Comparison of ENCODE assay signal across 1 cellular context in genomic region chr9:70485273-70485858, GRCh38.
TF ChIP-seq lines count a peak whose summit lies in the region.

No MANE protein-coding gene starts in this region.

TF ChIP-seq in K562, 482 proteins besides CTCF, POLR2A, EP300 and RAD21 (continued from another document and continues in another):
- no peak for TF ChIP-seq ZNF407 (IDR thresholded peaks at IDR 0.05; ENCODE audit: low read depth)
- no peak for TF ChIP-seq NR1H2 (CRISPR knock-in tag; IDR thresholded peaks at IDR 0.05)
- no peak for TF ChIP-seq DLX4 (CRISPR knock-in tag; IDR thresholded peaks at IDR 0.05)
- TF ChIP-seq ADNP (tag; IDR thresholded peaks at IDR 0.05), result no peak
- no peak for TF ChIP-seq SNIP1 (IDR thresholded peaks at IDR 0.05; ENCODE audit: low read depth)
- TF ChIP-seq BRF2 (IDR thresholded peaks at IDR 0.05; ENCODE audit: borderline replicate concordance, insufficient read depth, insufficient read length), result no peak
- no peak; the same call in 1 of the 2 replicates for TF ChIP-seq FOSL1 (tag; conservative IDR thresholded peaks at IDR 0.05)
- no peak for TF ChIP-seq JUNB (CRISPR knock-in tag; conservative IDR thresholded peaks at IDR 0.05)
- peak in 1 of 2 experiments; percentile 35 for TF ChIP-seq E2F6 (IDR thresholded peaks at IDR 0.05; ENCODE audit: borderline replicate concordance in 1 of 2, extremely low read depth in 1 of 2, insufficient read depth in 1 of 2, insufficient read length in 1 of 2, low read depth in 1 of 2, low read length in 1 of 2, poor library complexity in 1 of 2, severe bottlenecking in 1 of 2)
- TF ChIP-seq SREBF1 (IDR thresholded peaks at IDR 0.05; ENCODE audit: borderline replicate concordance, low read depth, low read length), result no peak
- TF ChIP-seq SMARCB1 (IDR thresholded peaks at IDR 0.05; ENCODE audit: insufficient read length, low read depth), result no peak
- TF ChIP-seq E2F4 (CRISPR knock-in tag; IDR thresholded peaks at IDR 0.05; ENCODE audit: low read depth), result no peak
- TF ChIP-seq E2F5 (CRISPR knock-in tag; IDR thresholded peaks at IDR 0.05), result no peak
- TF ChIP-seq TRIM28 (IDR thresholded peaks at IDR 0.05), result no peak
- TF ChIP-seq ZNF512 (tag; IDR thresholded peaks at IDR 0.05), result no peak
- TF ChIP-seq ZNF133 (CRISPR knock-in tag; IDR thresholded peaks at IDR 0.05), result no peak
- TF ChIP-seq HDAC1 (IDR thresholded peaks at IDR 0.05), result peak in 1 of 2 experiments; percentile 91; a peak in 2 of 4 replicates
- no peak for TF ChIP-seq NCOA6 (IDR thresholded peaks at IDR 0.05)
- TF ChIP-seq TFAP4 (CRISPR knock-in tag; IDR thresholded peaks at IDR 0.05; ENCODE audit: borderline replicate concordance), result peak; percentile 81
- TF ChIP-seq THRAP3 (IDR thresholded peaks at IDR 0.05; ENCODE audit: borderline replicate concordance), result no peak
- TF ChIP-seq MLX (CRISPR knock-in tag; conservative IDR thresholded peaks at IDR 0.05), result no peak
- no peak for TF ChIP-seq SREBF2 (CRISPR knock-in tag; IDR thresholded peaks at IDR 0.05)
- TF ChIP-seq MAZ (CRISPR knock-in tag; conservative IDR thresholded peaks at IDR 0.05 in 1 of 2, IDR thresholded peaks at IDR 0.05 in 1 of 2), result peak; percentile 63 to 76
- no peak for TF ChIP-seq ZNF398 (CRISPR knock-in tag; IDR thresholded peaks at IDR 0.05)
- peak; percentile 72; the same call in 1 of the 2 replicates for TF ChIP-seq MBD2 (IDR thresholded peaks at IDR 0.05; ENCODE audit: borderline replicate concordance, low read depth)
- no peak for TF ChIP-seq CEBPG (CRISPR knock-in tag; IDR thresholded peaks at IDR 0.05)
- no peak for TF ChIP-seq CEBPG (tag; conservative IDR thresholded peaks at IDR 0.05 in 1 of 2, IDR thresholded peaks at IDR 0.05 in 1 of 2)
- TF ChIP-seq TSHZ1 (CRISPR knock-in tag; IDR thresholded peaks at IDR 0.05), result no peak
- TF ChIP-seq CC2D1A (IDR thresholded peaks at IDR 0.05), result peak; percentile 30; the same call in 1 of the 2 replicates
- TF ChIP-seq THRA (IDR thresholded peaks at IDR 0.05), result peak; percentile 98
